In genomic region chr4:186192068-186192751, GRCh38 we compare ENCODE assay signal across 9 cellular contexts. TPM values are rescaled to one million over a fixed set of nuclear protein-coding genes. Genes with fewer than 3 reads are reported as not detected.
DNase-seq lines count a peak whose midpoint lies in the region; ATAC-seq and TF ChIP-seq lines count a peak whose summit lies in the region.
"Had no signal": no experiment of that assay in that cellular context is flagged by ENCODE, and none has a peak within 500 bp of the region (broad histone marks: within the 10 kb centered on the region; RNA-seq: fewer than 3 reads in every experiment).

No MANE protein-coding gene starts in this region.

- H3K27ac Mint-ChIP-seq in CD4-positive, alpha-beta T cell: peak overlapping the region; percentile 97

- no peaks in the 10 kb centered on the region for H3K27me3 ChIP-seq in CD4-positive, alpha-beta T cell (ENCODE audit: control insufficient read depth, insufficient read depth, low read length)
- H3K27me3 ChIP-seq in esophagus (ENCODE audit: control insufficient read depth in 1 of 2, insufficient read depth in 2 of 2, low read length in 2 of 2) (no peaks in the 10 kb centered on the region), thymus (ENCODE audit: control insufficient read depth, insufficient read depth) (no peaks in the 10 kb centered on the region)

- H3K4me1 Mint-ChIP-seq in CD4-positive, alpha-beta T cell (ENCODE audit: low read depth): peaks cover 67% of the 10 kb centered on the region

- H3K9me3 ChIP-seq in CD4-positive, alpha-beta T cell (ENCODE audit: control insufficient read depth, low read length): no peaks in the 10 kb centered on the region
- H3K9me3 ChIP-seq in esophagus (ENCODE audit: control insufficient read depth in 2 of 2, insufficient read depth in 1 of 2, low read depth in 1 of 2, low read length in 1 of 2): no peaks in the 10 kb centered on the region
- no peaks in the 10 kb centered on the region for H3K9me3 ChIP-seq in mucosa of descending colon
- no peaks in the 10 kb centered on the region for H3K9me3 ChIP-seq in thymus (ENCODE audit: control insufficient read depth)

- H3K27ac ChIP-seq in CD4-positive, alpha-beta T cell (ENCODE audit: low read depth, low read length): peak overlapping the region; percentile 83
- H3K27ac ChIP-seq in esophagus (ENCODE audit: low read depth in 2 of 2, low read length in 1 of 2) (peak overlapping the region; percentile 95 to 96), thymus (ENCODE audit: low read depth) (peak overlapping the region; percentile 96)

- peaks cover 0 to 4% of the 10 kb centered on the region in 2 donors for H3K4me1 ChIP-seq in esophagus (ENCODE audit: control insufficient read depth in 2 of 2, insufficient read depth in 2 of 2, low read length in 1 of 2)
- peaks cover 10% of the 10 kb centered on the region for H3K4me1 ChIP-seq in mucosa of descending colon (ENCODE audit: low read depth)
- peaks cover 15% of the 10 kb centered on the region for H3K4me1 ChIP-seq in thymus (ENCODE audit: control insufficient read depth, insufficient read depth, low read length)

- 1 to 4% methylated on average over 24 of the region's 24 CpGs for WGBS in esophagus, 2 donors
- 9% methylated on average over 24 of the region's 24 CpGs for WGBS in thymus

- H3K4me3 Mint-ChIP-seq in CD4-positive, alpha-beta T cell: peak overlapping the region; percentile 96

- CTCF ChIA-PET in CD4-positive, alpha-beta T cell (lab: Charles Lee): interaction anchor here (6.4 kb wide), 1 partner anchor 9 kb away, joined by 32 read pairs; no protein-coding TSS in a partner anchor

- peak; percentile 12 for ATAC-seq in CD4-positive, alpha-beta T cell (ENCODE audit: poor library complexity)
- ATAC-seq in GM21619 (IDR thresholded peaks at IDR 0.05; ENCODE audit: unreplicated experiment) (peak; percentile 9), mucosa of descending colon (peak; percentile 27), GM21381 (IDR thresholded peaks at IDR 0.05; ENCODE audit: unreplicated experiment) (no peak)

- POLR2A ChIA-PET in CD4-positive, alpha-beta T cell (lab: Charles Lee): interaction anchor here (0.7 to 4.9 kb wide), 9 partner anchors 10 to 1440 kb away, joined by 3 to 35 read pairs (median 11); partner anchors contain the start of genes ANKRD37, FAM149A, LRP2BP and TLR3

- H3K4me3 ChIP-seq in esophagus (ENCODE audit: low read depth in 1 of 2, low read length in 2 of 2) (peak overlapping the region; percentile 75 to 94), mucosa of descending colon (peak overlapping the region; percentile 79), thymus (ENCODE audit: low read length) (peak overlapping the region; percentile 96)

- DNase-seq in CD4-positive, alpha-beta T cell: peak in 5 of 10 experiments; percentile 4 to 41 (median 14)
- DNase-seq in MV-4-11 (lab: John Stamatoyannopoulos, UW) (peak; percentile 40), mucosa of descending colon (peak in 1 of 3 donors; percentile 61)
- DNase-seq in activated CD8-positive, alpha-beta memory T cell treated with anti-CD3 and anti-CD28 coated beads, Interleukin-2, amount 50 U/mL, for 48 hours: peak; percentile 65

- H3K36me3 Mint-ChIP-seq in CD4-positive, alpha-beta T cell (ENCODE audit: low read depth): peaks cover 61% of the 10 kb centered on the region

- intact Hi-C loops in CD4-positive, alpha-beta T cell (cut with DNase I, micrococcal nuclease): loop anchor here in 1 of 2 experiments (5.0 to 10.0 kb wide), 4 partner anchors 717 to 1655 kb away; partner anchors contain the start of genes ANKRD37, CCDC110, CFAP97 and LRP2BP
- intact Hi-C loops in mucosa of descending colon (cut with DNase I, micrococcal nuclease): no loop called here

- H3K27me3 Mint-ChIP-seq in CD4-positive, alpha-beta T cell: no peaks in the 10 kb centered on the region

- H3K36me3 ChIP-seq in esophagus (ENCODE audit: control insufficient read depth in 2 of 2, insufficient read depth in 2 of 2, low read length in 1 of 2) (peaks cover 0 to 2% of the 10 kb centered on the region in 2 donors), mucosa of descending colon (ENCODE audit: low read depth) (no peaks in the 10 kb centered on the region), thymus (ENCODE audit: control insufficient read depth, insufficient read depth) (no peaks in the 10 kb centered on the region)

- no peak for TF ChIP-seq CTCF in CD4-positive, alpha-beta T cell (IDR thresholded peaks at IDR 0.05)
- no peak for TF ChIP-seq CTCF in mucosa of descending colon (IDR thresholded peaks at IDR 0.05)

- no peaks in the 10 kb centered on the region for H3K9me3 Mint-ChIP-seq in CD4-positive, alpha-beta T cell

RNA-seq across cellular contexts. Expression of gene CYP4V2, which starts 0.8 kb away (rescaled TPM):
- total RNA-seq in CD4-positive, alpha-beta T cell: 10 to 100 TPM; 12.7 to 12.8 TPM
- polyA plus RNA-seq in esophagus (1 to 10 TPM; 4.4 to 6.4 TPM), thymus (28.2 TPM)
- 10 to 100 TPM; 38.4 to 50.8 (median 49.2) TPM for total RNA-seq in mucosa of descending colon

RNA-seq across cellular contexts. Expression of gene KLKB1, which starts 35.1 kb away (rescaled TPM):
- 1 to 10 TPM; 1.2 TPM for total RNA-seq in CD4-positive, alpha-beta T cell
- polyA plus RNA-seq in esophagus: under 1 TPM; 0.12 to 0.26 TPM
- 1 to 10 TPM; 1.1 to 2.4 (median 1.5) TPM for total RNA-seq in mucosa of descending colon
- 2.3 TPM for polyA plus RNA-seq in thymus
- total RNA-seq: activated CD8-positive, alpha-beta memory T cell treated with anti-CD3 and anti-CD28 coated beads for 36 hours had no signal
